Comparison of ENCODE assay signal across 1 cellular context in the genomic region with DNA sequence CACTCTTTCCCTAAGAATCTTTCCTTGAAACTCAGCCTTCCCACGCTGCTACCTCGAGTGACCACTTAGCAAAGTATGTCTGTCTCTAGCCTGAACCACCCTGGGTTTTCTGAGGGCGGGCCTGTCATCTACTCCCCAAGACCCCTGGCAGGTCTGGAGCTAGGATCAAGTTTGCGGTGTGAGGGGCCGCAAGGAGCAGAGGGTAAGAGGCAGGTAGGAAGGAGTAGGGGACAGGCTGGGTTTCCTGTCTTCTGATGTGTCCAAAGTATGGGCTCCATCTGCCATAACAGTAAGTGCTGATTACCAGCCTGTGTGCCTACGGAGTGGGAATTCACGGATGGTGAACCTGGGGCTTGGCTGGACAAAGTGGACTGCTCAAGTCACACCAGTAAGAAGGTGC.
TF ChIP-seq lines count a peak whose summit lies in the region.

No MANE protein-coding gene starts in this region.

TF ChIP-seq in H1, 55 proteins besides CTCF, POLR2A, EP300 and RAD21:
- TF ChIP-seq CEBPB (IDR thresholded peaks at IDR 0.05; ENCODE audit: low read depth, low read length) = no peak
- TF ChIP-seq CHD2 (IDR thresholded peaks at IDR 0.05; ENCODE audit: low read length) = no peak
- TF ChIP-seq, protein P1, sequence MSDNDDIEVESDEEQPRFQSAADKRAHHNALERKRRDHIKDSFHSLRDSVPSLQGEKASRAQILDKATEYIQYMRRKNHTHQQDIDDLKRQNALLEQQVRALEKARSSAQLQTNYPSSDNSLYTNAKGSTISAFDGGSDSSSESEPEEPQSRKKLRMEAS (IDR thresholded peaks at IDR 0.05) = no peak
- TF ChIP-seq SIX5 (IDR thresholded peaks at IDR 0.05; ENCODE audit: low read depth, low read length) = no peak
- TF ChIP-seq CHD1 (IDR thresholded peaks at IDR 0.05; ENCODE audit: low read depth, low read length) = no peak
- TF ChIP-seq YY1 (IDR thresholded peaks at IDR 0.05; ENCODE audit: low read depth, low read length) = no peak
- no peak for TF ChIP-seq SUZ12 (IDR thresholded peaks at IDR 0.05; ENCODE audit: low read length)
- no peak for TF ChIP-seq SAP30 (IDR thresholded peaks at IDR 0.05; ENCODE audit: insufficient read depth, insufficient replicate concordance, low read length)
- TF ChIP-seq, protein P2, sequence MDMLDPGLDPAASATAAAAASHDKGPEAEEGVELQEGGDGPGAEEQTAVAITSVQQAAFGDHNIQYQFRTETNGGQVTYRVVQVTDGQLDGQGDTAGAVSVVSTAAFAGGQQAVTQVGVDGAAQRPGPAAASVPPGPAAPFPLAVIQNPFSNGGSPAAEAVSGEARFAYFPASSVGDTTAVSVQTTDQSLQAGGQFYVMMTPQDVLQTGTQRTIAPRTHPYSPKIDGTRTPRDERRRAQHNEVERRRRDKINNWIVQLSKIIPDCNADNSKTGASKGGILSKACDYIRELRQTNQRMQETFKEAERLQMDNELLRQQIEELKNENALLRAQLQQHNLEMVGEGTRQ (IDR thresholded peaks at IDR 0.05; ENCODE audit: low read length) = no peak
- no peak for TF ChIP-seq NANOG (IDR thresholded peaks at IDR 0.05; ENCODE audit: insufficient read depth, low read depth, low read length, poor library complexity, severe bottlenecking)
- no peak for TF ChIP-seq HDAC6 (IDR thresholded peaks at IDR 0.05; ENCODE audit: low read depth, low read length)
- TF ChIP-seq BACH1 (IDR thresholded peaks at IDR 0.05; ENCODE audit: low read length) = no peak
- TF ChIP-seq NRF1 (IDR thresholded peaks at IDR 0.05; ENCODE audit: low read depth, low read length) = no peak
